11 cellular contexts compared by ENCODE assay signal in the genomic region with DNA sequence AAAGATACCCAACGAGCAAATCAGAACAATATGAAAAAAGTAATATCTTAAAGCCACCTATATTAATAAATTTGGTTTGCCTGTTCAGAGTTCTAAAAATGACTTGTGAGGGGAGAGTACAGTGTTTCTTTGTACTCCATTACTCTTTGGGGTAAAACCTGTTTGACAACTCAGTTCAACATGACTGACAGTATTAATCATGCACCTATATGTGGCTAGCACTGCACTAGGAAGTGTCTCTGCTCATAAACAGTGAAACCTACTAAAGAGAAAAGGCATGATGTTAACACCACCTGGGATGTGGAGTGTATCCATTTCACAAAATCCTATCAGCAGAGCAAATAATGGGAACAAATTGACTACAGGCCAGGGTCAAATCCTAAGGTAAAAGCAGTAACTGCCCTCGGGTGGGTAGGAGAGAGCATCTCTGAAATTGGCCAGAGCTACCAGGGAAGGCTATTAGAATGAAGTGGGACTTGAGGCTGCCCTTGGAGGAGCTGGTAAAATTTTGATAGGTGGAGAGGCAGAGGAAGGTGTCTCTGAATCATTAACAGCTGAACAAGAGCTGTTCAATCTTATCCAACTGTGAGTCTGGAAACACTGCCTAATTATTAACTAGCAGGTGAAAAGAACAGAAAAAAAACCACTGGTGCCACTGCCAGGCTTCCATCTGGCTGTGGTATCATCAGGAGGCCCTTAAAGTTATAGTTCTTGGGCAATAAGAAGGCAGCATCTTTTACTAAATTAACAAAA.
A peak's percentile ranks its signal among the peaks of the same experiment; 100 is the strongest.
DNase-seq lines count a peak whose midpoint lies in the region; ATAC-seq and TF ChIP-seq lines count a peak whose summit lies in the region.
"Had no signal": no experiment of that assay in that cellular context is flagged by ENCODE, and none has a peak within 500 bp of the region (broad histone marks: within the 10 kb centered on the region; RNA-seq: fewer than 3 reads in every experiment).

No MANE protein-coding gene starts in this region.

- H3K4me3 ChIP-seq in osteoblast (ENCODE audit: insufficient read depth, low read length): no peak overlapping the region

- no peak overlapping the region for H3K4me3 Mint-ChIP-seq in activated naive CD8-positive, alpha-beta T cell treated with anti-CD3 and anti-CD28 coated beads for 36 hours
- no peak overlapping the region for H3K4me3 Mint-ChIP-seq in natural killer cell treated with Interleukin-12 subunit alpha and Interleukin-12 subunit beta and Interleukin-15 and Interleukin-18, amount 100 ng/mL, for 72 hours
- H3K4me3 Mint-ChIP-seq: stimulated activated naive CD8-positive, alpha-beta T cell treated with anti-CD3 and anti-CD28 coated beads, Interleukin-15, Interleukin-2, amounts not matched to agents 100 ng/mL and 50 ng/mL, for 24 hours had no signal

- H3K4me2 ChIP-seq in osteoblast (ENCODE audit: insufficient read depth, low read length): no peak overlapping the region

- ATAC-seq in GM18873 (IDR thresholded peaks at IDR 0.05; ENCODE audit: low FRiP score, unreplicated experiment) (peak; percentile 54), HG02885 (IDR thresholded peaks at IDR 0.05; ENCODE audit: poor library complexity, unreplicated experiment) (peak; percentile 36)
- ATAC-seq in natural killer cell treated with Interleukin-12 subunit alpha and Interleukin-12 subunit beta and Interleukin-15 and Interleukin-18, amount 100 ng/mL, for 72 hours: no peak

- no peaks in the 10 kb centered on the region for H3K4me1 Mint-ChIP-seq in activated naive CD8-positive, alpha-beta T cell treated with anti-CD3 and anti-CD28 coated beads for 36 hours
- no peaks in the 10 kb centered on the region for H3K4me1 Mint-ChIP-seq in natural killer cell treated with Interleukin-12 subunit alpha and Interleukin-12 subunit beta and Interleukin-15 and Interleukin-18, amount 100 ng/mL, for 72 hours (ENCODE audit: low read depth in 2 of 2)

- H3K27ac Mint-ChIP-seq in activated naive CD8-positive, alpha-beta T cell treated with anti-CD3 and anti-CD28 coated beads for 36 hours: no peak overlapping the region
- H3K27ac Mint-ChIP-seq in natural killer cell treated with Interleukin-12 subunit alpha and Interleukin-12 subunit beta and Interleukin-15 and Interleukin-18, amount 100 ng/mL, for 72 hours: no peak overlapping the region
- H3K27ac Mint-ChIP-seq: stimulated activated naive CD8-positive, alpha-beta T cell treated with anti-CD3 and anti-CD28 coated beads, Interleukin-15, Interleukin-2, amounts not matched to agents 100 ng/mL and 50 ng/mL, for 24 hours had no signal

- TF ChIP-seq CTCF in osteoblast (IDR thresholded peaks at IDR 0.05; ENCODE audit: extremely low read depth, low read depth, low read length): no peak

- H3K36me3 ChIP-seq in osteoblast (ENCODE audit: insufficient read depth, low read length): no peaks in the 10 kb centered on the region

- H3K27ac ChIP-seq in osteoblast (ENCODE audit: low read depth, low read length): no peak overlapping the region

- H3K27me3 Mint-ChIP-seq in activated naive CD8-positive, alpha-beta T cell treated with anti-CD3 and anti-CD28 coated beads for 36 hours: no peaks in the 10 kb centered on the region
- peaks cover 8 to 17% of the 10 kb centered on the region in 2 donors for H3K27me3 Mint-ChIP-seq in natural killer cell treated with Interleukin-12 subunit alpha and Interleukin-12 subunit beta and Interleukin-15 and Interleukin-18, amount 100 ng/mL, for 72 hours

- no peak overlapping the region for H2AFZ ChIP-seq in osteoblast (ENCODE audit: low read length)

- no peaks in the 10 kb centered on the region for H3K27me3 ChIP-seq in osteoblast (ENCODE audit: insufficient read depth, low read length)

- H3K9me3 ChIP-seq in osteoblast (ENCODE audit: low read depth, low read length): no peaks in the 10 kb centered on the region

- no peaks in the 10 kb centered on the region for H3K79me2 ChIP-seq in osteoblast (ENCODE audit: insufficient read depth, low read length)

- no peaks in the 10 kb centered on the region for H4K20me1 ChIP-seq in osteoblast (ENCODE audit: insufficient read depth, low read length)

- H3K9me3 Mint-ChIP-seq in activated naive CD8-positive, alpha-beta T cell treated with anti-CD3 and anti-CD28 coated beads for 36 hours: no peaks in the 10 kb centered on the region
- H3K9me3 Mint-ChIP-seq in natural killer cell treated with Interleukin-12 subunit alpha and Interleukin-12 subunit beta and Interleukin-15 and Interleukin-18, amount 100 ng/mL, for 72 hours: no peaks in the 10 kb centered on the region
- H3K9me3 Mint-ChIP-seq: stimulated activated naive CD8-positive, alpha-beta T cell treated with anti-CD3 and anti-CD28 coated beads, Interleukin-15, Interleukin-2, amounts not matched to agents 100 ng/mL and 50 ng/mL, for 24 hours had no signal

- H3K36me3 Mint-ChIP-seq in activated naive CD8-positive, alpha-beta T cell treated with anti-CD3 and anti-CD28 coated beads for 36 hours: no peaks in the 10 kb centered on the region
- no peaks in the 10 kb centered on the region for H3K36me3 Mint-ChIP-seq in natural killer cell treated with Interleukin-12 subunit alpha and Interleukin-12 subunit beta and Interleukin-15 and Interleukin-18, amount 100 ng/mL, for 72 hours

- DNase-seq in NCI-H526 treated with DMSO at 0.1 percent for 48 hours (lab: John Stamatoyannopoulos, UW) (peak; percentile 73), myocyte (ENCODE audit: low read depth) (peak; percentile 54), osteoblast (ENCODE audit: insufficient read length, low spot score, missing footprints) (no peak), Kasumi-1 (lab: John Stamatoyannopoulos, UW) (no peak)
- DNase-seq in activated naive CD8-positive, alpha-beta T cell treated with anti-CD3 and anti-CD28 coated beads for 36 hours: no peak
- DNase-seq in natural killer cell treated with Interleukin-12 subunit alpha and Interleukin-12 subunit beta and Interleukin-15 and Interleukin-18, amount 100 ng/mL, for 72 hours (ENCODE audit: low spot score): no peak
- DNase-seq: central memory CD4-positive, alpha-beta T cell; EL had no signal

- H3K4me1 ChIP-seq in osteoblast (ENCODE audit: insufficient read depth, low read length): peaks cover 2% of the 10 kb centered on the region

Comparison
In these comparisons a context has a peak if more than half of its experiments do, and no peak if none do; other contexts are left out.
1. ATAC-seq: peak in GM18873 (single experiment) and HG02885 (single experiment); none in natural killer cell treated with Interleukin-12 subunit alpha and Interleukin-12 subunit beta and Interleukin-15 and Interleukin-18, amount 100 ng/mL, for 72 hours (0 of 2).
2. DNase-seq: peak in NCI-H526 treated with DMSO at 0.1 percent for 48 hours (single experiment) and myocyte (single experiment); none in activated naive CD8-positive, alpha-beta T cell treated with anti-CD3 and anti-CD28 coated beads for 36 hours (single experiment), natural killer cell treated with Interleukin-12 subunit alpha and Interleukin-12 subunit beta and Interleukin-15 and Interleukin-18, amount 100 ng/mL, for 72 hours (single experiment), osteoblast (single experiment) and Kasumi-1 (0 of 2).